ENCODE assay signal across 25 cellular contexts in the genomic region with DNA sequence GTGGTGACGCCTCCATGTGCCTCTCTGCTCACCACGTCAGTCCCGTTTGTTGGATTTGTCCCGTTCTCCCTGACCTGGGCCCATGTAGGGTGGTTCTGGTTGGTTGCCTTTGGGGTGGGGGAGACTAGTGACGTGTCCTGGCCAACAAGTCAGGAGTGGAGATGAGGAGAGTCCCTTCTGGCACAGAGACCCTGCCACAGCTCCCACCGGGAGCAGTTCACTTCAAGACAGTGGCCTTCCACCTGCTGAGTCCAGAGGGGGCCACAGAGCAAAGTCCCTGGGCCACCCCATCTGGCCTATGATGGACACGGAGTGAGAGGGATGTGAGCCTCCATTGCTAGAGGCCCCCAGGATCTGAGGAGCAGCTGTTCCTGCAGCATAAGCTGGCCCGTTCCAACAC.
"Had no signal": no experiment of that assay in that cellular context is flagged by ENCODE, and none has a peak within 500 bp of the region (broad histone marks: within the 10 kb centered on the region; RNA-seq: fewer than 3 reads in every experiment).

No MANE protein-coding gene starts in this region.

- H3K4me3 Mint-ChIP-seq: memory B cell, mesothelial cell of epicardium had no signal

- H3K36me3 ChIP-seq: esophagus squamous epithelium, gastrocnemius medialis, heart right ventricle, left lung had no signal

- H3K4me1 ChIP-seq: esophagus squamous epithelium, gastrocnemius medialis, heart right ventricle, left lung had no signal

- H3K27me3 Mint-ChIP-seq: memory B cell had no signal

- H3K27ac Mint-ChIP-seq: memory B cell, mesothelial cell of epicardium had no signal

- H3K9me3 Mint-ChIP-seq: memory B cell had no signal

- DNase-seq: dermis blood vessel endothelial cell; dorsolateral prefrontal cortex; effector CD4-positive, alpha-beta T cell; effector memory CD4-positive, alpha-beta T cell; erythroblast; esophagus squamous epithelium; foreskin fibroblast; foreskin melanocyte; gastrocnemius medialis; glutamatergic neuron; head of caudate nucleus; heart right ventricle; hippocampal formation; left cardiac atrium; left lung; left ventricle myocardium superior; mammary epithelial cell; mesendoderm; mucosa of descending colon had no signal

- H3K27me3 ChIP-seq: gastrocnemius medialis had no signal

- H3K27ac ChIP-seq: coronary artery, dorsolateral prefrontal cortex, epithelial cell of prostate, esophagus squamous epithelium, gastrocnemius medialis, heart right ventricle, left lung had no signal

- ATAC-seq: esophagus mucosa, gastrocnemius medialis, heart right ventricle, left cardiac atrium, left lung, left ventricle myocardium superior, mucosa of descending colon had no signal

- H3K4me3 ChIP-seq: coronary artery, dorsolateral prefrontal cortex, esophagus squamous epithelium, gastrocnemius medialis, heart right ventricle, left lung, lung, mucosa of descending colon had no signal

- H3K9me3 ChIP-seq: gastrocnemius medialis had no signal

- H3K4me1 Mint-ChIP-seq: memory B cell, mesothelial cell of epicardium had no signal

- H3K36me3 Mint-ChIP-seq: memory B cell, mesothelial cell of epicardium had no signal
